ENCODE assay signal across 20 cellular contexts in genomic region chr13:28336193-28336657, GRCh38.
DNase-seq lines count a peak whose midpoint lies in the region; ATAC-seq and TF ChIP-seq lines count a peak whose summit lies in the region.
"Had no signal": no experiment of that assay in that cellular context is flagged by ENCODE, and none has a peak within 500 bp of the region (broad histone marks: within the 10 kb centered on the region; RNA-seq: fewer than 3 reads in every experiment).

No MANE protein-coding gene starts in this region.

- no peaks in the 10 kb centered on the region for H3K36me3 ChIP-seq in MG63
- H3K36me3 ChIP-seq in heart right ventricle, result peaks cover 0 to 62% (median 0%) of the 10 kb centered on the region in 9 donors

- intact Hi-C loops in heart right ventricle (cut with DNase I), result no loop called here

- H3K27me3 Mint-ChIP-seq in nephron (ENCODE audit: low read depth), result peaks cover 11% of the 10 kb centered on the region

- peak overlapping the region in 1 of 3 experiments; percentile 21 for H3K4me3 Mint-ChIP-seq in nephron
- H3K4me3 Mint-ChIP-seq: CD4-positive, alpha-beta memory T cell had no signal

- H3K36me3 Mint-ChIP-seq in nephron (ENCODE audit: low read depth), result no peaks in the 10 kb centered on the region
- H3K36me3 Mint-ChIP-seq: CD4-positive, alpha-beta memory T cell had no signal

- 51 to 67% methylated on average over 3 of the region's 3 CpGs for WGBS in heart right ventricle, 2 donors

- H3K4me1 ChIP-seq in heart right ventricle, result peaks cover 11 to 72% (median 33%) of the 10 kb centered on the region in 9 donors

- H3K4me3 ChIP-seq in MG63, result no peak overlapping the region
- H3K4me3 ChIP-seq in heart right ventricle, result no peak overlapping the region
- H3K4me3 ChIP-seq: GM23248 had no signal

- peaks cover 9% of the 10 kb centered on the region for H3K9me3 ChIP-seq in MG63
- H3K9me3 ChIP-seq in heart right ventricle, result no peaks in the 10 kb centered on the region

- TF ChIP-seq CTCF in heart right ventricle (IDR thresholded peaks at IDR 0.05) (no peak), nephron (IDR thresholded peaks at IDR 0.05; ENCODE audit: unreplicated experiment in 3 of 3) (no peak)

- no peaks in the 10 kb centered on the region for H3K9me3 Mint-ChIP-seq in nephron
- H3K9me3 Mint-ChIP-seq: CD4-positive, alpha-beta memory T cell had no signal

- DNase-seq in EH (ENCODE audit: low read depth), result peak; percentile 75
- DNase-seq in MG63, result peak; percentile 62
- peak; percentile 36 to 40 for DNase-seq in heart right ventricle
- no peak for DNase-seq in amygdala (lab: John Stamatoyannopoulos, UW)
- DNase-seq in effector CD4-positive, alpha-beta T cell, result no peak
- no peak for DNase-seq in NK-92 treated with Interleukin-12 subunit alpha and Interleukin-12 subunit beta, amount 100 ng/mL, for 24 hours (lab: John Stamatoyannopoulos, UW)
- DNase-seq: ACHN; CD4-positive, alpha-beta memory T cell; DND-41; GM23248; KBM-7; NCI-H1105; NCI-H1694 treated with DMSO at 0.1 percent for 48 hours; NCI-H345; NCI-H774; SHP77 had no signal

- no peaks in the 10 kb centered on the region for H3K27me3 ChIP-seq in MG63
- peaks cover 0 to 40% (median 0%) of the 10 kb centered on the region in 7 donors for H3K27me3 ChIP-seq in heart right ventricle

- peak overlapping the region; percentile 3 to 69 (median 61) for H3K27ac Mint-ChIP-seq in nephron
- H3K27ac Mint-ChIP-seq: CD4-positive, alpha-beta memory T cell had no signal

- ATAC-seq in heart right ventricle (peak; percentile 35 to 80 (median 56)), HG02678 (IDR thresholded peaks at IDR 0.05; ENCODE audit: unreplicated experiment) (no peak)
- ATAC-seq: HCT116, Panc1 had no signal

- H3K27ac ChIP-seq in heart right ventricle, result peak overlapping the region in 5 of 10 donors; percentile 43 to 80 (median 73)

- H3K4me1 Mint-ChIP-seq in nephron, result peaks cover 49% of the 10 kb centered on the region

Comparison
In these comparisons a context has a peak if more than half of its experiments do, and no peak if none do; other contexts are left out.
1. DNase-seq: peak in EH (single experiment), MG63 (single experiment) and heart right ventricle (2 of 2); none in amygdala (0 of 56), effector CD4-positive, alpha-beta T cell (single experiment) and NK-92 treated with Interleukin-12 subunit alpha and Interleukin-12 subunit beta, amount 100 ng/mL, for 24 hours (single experiment).